Comparison of ENCODE assay signal across 1 cellular context in genomic region chr1:19885821-19886220, GRCh38.
TF ChIP-seq lines count a peak whose summit lies in the region.

No MANE protein-coding gene starts in this region.

TF ChIP-seq in GM12878, 131 proteins besides CTCF, POLR2A, EP300 and RAD21:
- TF ChIP-seq BHLHE40 (IDR thresholded peaks at IDR 0.05; ENCODE audit: borderline replicate concordance in 1 of 2, low read depth in 2 of 2, low read length in 1 of 2), result no peak
- no peak for TF ChIP-seq SP1 (IDR thresholded peaks at IDR 0.05; ENCODE audit: low read depth, low read length)
- no peak for TF ChIP-seq ZNF622 (IDR thresholded peaks at IDR 0.05)
- no peak for TF ChIP-seq NR2C1 (IDR thresholded peaks at IDR 0.05)
- TF ChIP-seq, protein P1, sequence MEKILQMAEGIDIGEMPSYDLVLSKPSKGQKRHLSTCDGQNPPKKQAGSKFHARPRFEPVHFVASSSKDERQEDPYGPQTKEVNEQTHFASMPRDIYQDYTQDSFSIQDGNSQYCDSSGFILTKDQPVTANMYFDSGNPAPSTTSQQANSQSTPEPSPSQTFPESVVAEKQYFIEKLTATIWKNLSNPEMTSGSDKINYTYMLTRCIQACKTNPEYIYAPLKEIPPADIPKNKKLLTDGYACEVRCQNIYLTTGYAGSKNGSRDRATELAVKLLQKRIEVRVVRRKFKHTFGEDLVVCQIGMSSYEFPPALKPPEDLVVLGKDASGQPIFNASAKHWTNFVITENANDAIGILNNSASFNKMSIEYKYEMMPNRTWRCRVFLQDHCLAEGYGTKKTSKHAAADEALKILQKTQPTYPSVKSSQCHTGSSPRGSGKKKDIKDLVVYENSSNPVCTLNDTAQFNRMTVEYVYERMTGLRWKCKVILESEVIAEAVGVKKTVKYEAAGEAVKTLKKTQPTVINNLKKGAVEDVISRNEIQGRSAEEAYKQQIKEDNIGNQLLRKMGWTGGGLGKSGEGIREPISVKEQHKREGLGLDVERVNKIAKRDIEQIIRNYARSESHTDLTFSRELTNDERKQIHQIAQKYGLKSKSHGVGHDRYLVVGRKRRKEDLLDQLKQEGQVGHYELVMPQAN (conservative IDR thresholded peaks at IDR 0.05), result no peak
- no peak for TF ChIP-seq HDAC2 (IDR thresholded peaks at IDR 0.05)
- TF ChIP-seq, protein P2, sequence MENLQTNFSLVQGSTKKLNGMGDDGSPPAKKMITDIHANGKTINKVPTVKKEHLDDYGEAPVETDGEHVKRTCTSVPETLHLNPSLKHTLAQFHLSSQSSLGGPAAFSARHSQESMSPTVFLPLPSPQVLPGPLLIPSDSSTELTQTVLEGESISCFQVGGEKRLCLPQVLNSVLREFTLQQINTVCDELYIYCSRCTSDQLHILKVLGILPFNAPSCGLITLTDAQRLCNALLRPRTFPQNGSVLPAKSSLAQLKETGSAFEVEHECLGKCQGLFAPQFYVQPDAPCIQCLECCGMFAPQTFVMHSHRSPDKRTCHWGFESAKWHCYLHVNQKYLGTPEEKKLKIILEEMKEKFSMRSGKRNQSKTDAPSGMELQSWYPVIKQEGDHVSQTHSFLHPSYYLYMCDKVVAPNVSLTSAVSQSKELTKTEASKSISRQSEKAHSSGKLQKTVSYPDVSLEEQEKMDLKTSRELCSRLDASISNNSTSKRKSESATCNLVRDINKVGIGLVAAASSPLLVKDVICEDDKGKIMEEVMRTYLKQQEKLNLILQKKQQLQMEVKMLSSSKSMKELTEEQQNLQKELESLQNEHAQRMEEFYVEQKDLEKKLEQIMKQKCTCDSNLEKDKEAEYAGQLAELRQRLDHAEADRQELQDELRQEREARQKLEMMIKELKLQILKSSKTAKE (IDR thresholded peaks at IDR 0.05; ENCODE audit: low read depth, poor library complexity, severe bottlenecking), result no peak
- no peak for TF ChIP-seq RUNX3 (IDR thresholded peaks at IDR 0.05; ENCODE audit: low read length)
- TF ChIP-seq CEBPB (IDR thresholded peaks at IDR 0.05; ENCODE audit: borderline replicate concordance in 1 of 2, low read depth in 2 of 2, low read length in 2 of 2), result no peak
- TF ChIP-seq BCL11A (IDR thresholded peaks at IDR 0.05; ENCODE audit: low read depth, low read length), result no peak
- no peak for TF ChIP-seq TBL1XR1 (IDR thresholded peaks at IDR 0.05; ENCODE audit: low read depth, low read length)
- TF ChIP-seq SUPT20H (IDR thresholded peaks at IDR 0.05; ENCODE audit: borderline replicate concordance, control insufficient read depth, low read depth, low read length), result no peak
- no peak for TF ChIP-seq BACH1 (IDR thresholded peaks at IDR 0.05; ENCODE audit: borderline replicate concordance)
- TF ChIP-seq CEBPZ (IDR thresholded peaks at IDR 0.05; ENCODE audit: low read depth, low read length), result no peak
- TF ChIP-seq, protein P3, sequence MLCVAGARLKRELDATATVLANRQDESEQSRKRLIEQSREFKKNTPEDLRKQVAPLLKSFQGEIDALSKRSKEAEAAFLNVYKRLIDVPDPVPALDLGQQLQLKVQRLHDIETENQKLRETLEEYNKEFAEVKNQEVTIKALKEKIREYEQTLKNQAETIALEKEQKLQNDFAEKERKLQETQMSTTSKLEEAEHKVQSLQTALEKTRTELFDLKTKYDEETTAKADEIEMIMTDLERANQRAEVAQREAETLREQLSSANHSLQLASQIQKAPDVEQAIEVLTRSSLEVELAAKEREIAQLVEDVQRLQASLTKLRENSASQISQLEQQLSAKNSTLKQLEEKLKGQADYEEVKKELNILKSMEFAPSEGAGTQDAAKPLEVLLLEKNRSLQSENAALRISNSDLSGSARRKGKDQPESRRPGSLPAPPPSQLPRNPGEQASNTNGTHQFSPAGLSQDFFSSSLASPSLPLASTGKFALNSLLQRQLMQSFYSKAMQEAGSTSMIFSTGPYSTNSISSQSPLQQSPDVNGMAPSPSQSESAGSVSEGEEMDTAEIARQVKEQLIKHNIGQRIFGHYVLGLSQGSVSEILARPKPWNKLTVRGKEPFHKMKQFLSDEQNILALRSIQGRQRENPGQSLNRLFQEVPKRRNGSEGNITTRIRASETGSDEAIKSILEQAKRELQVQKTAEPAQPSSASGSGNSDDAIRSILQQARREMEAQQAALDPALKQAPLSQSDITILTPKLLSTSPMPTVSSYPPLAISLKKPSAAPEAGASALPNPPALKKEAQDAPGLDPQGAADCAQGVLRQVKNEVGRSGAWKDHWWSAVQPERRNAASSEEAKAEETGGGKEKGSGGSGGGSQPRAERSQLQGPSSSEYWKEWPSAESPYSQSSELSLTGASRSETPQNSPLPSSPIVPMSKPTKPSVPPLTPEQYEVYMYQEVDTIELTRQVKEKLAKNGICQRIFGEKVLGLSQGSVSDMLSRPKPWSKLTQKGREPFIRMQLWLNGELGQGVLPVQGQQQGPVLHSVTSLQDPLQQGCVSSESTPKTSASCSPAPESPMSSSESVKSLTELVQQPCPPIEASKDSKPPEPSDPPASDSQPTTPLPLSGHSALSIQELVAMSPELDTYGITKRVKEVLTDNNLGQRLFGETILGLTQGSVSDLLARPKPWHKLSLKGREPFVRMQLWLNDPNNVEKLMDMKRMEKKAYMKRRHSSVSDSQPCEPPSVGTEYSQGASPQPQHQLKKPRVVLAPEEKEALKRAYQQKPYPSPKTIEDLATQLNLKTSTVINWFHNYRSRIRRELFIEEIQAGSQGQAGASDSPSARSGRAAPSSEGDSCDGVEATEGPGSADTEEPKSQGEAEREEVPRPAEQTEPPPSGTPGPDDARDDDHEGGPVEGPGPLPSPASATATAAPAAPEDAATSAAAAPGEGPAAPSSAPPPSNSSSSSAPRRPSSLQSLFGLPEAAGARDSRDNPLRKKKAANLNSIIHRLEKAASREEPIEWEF (IDR thresholded peaks at IDR 0.05; ENCODE audit: insufficient replicate concordance, low read depth, low read length), result no peak
- TF ChIP-seq MAX (IDR thresholded peaks at IDR 0.05; ENCODE audit: low read depth, low read length), result no peak
- no peak for TF ChIP-seq NFYA (IDR thresholded peaks at IDR 0.05; ENCODE audit: borderline replicate concordance, low read depth, low read length)
- TF ChIP-seq SMAD1 (IDR thresholded peaks at IDR 0.05; ENCODE audit: low read depth, partially characterized antibody), result no peak
